ENCODE assay signal across 9 cellular contexts in genomic region chr19:35828694-35829301, GRCh38. TPM values are rescaled to one million over a fixed set of nuclear protein-coding genes. Genes with fewer than 3 reads are reported as not detected.
DNase-seq lines count a peak whose midpoint lies in the region; ATAC-seq and TF ChIP-seq lines count a peak whose summit lies in the region.
"Had no signal": no experiment of that assay in that cellular context is flagged by ENCODE, and none has a peak within 500 bp of the region (broad histone marks: within the 10 kb centered on the region; RNA-seq: fewer than 3 reads in every experiment).

No MANE protein-coding gene starts in this region.

- H3K4me3 Mint-ChIP-seq in HFFc6 = no peak overlapping the region
- H3K4me3 Mint-ChIP-seq: IgD-negative memory B cell had no signal

- H3K27me3 ChIP-seq in right lobe of liver (no peaks in the 10 kb centered on the region), stomach (peaks cover 0 to 85% (median 15%) of the 10 kb centered on the region in 3 donors), esophagus muscularis mucosa (peaks cover 0 to 86% (median 6%) of the 10 kb centered on the region in 4 donors)

- no peak overlapping the region for H3K4me3 ChIP-seq in right lobe of liver
- H3K4me3 ChIP-seq in stomach = no peak overlapping the region
- no peak overlapping the region for H3K4me3 ChIP-seq in esophagus muscularis mucosa

- H3K27ac ChIP-seq in right lobe of liver (no peak overlapping the region), stomach (no peak overlapping the region), esophagus muscularis mucosa (replicated peaks in 1 of 4) (no peak overlapping the region)

- no peak for TF ChIP-seq EP300 in stomach (IDR thresholded peaks at IDR 0.05)
- TF ChIP-seq EP300 in esophagus muscularis mucosa (IDR thresholded peaks at IDR 0.05) = no peak

- TF ChIP-seq CTCF in HFFc6 (IDR thresholded peaks at IDR 0.05) (no peak), right lobe of liver (IDR thresholded peaks at IDR 0.05) (no peak), stomach (IDR thresholded peaks at IDR 0.05) (no peak), esophagus muscularis mucosa (IDR thresholded peaks at IDR 0.05) (no peak)

- H3K4me1 ChIP-seq in right lobe of liver = no peaks in the 10 kb centered on the region
- no peaks in the 10 kb centered on the region for H3K4me1 ChIP-seq in stomach
- H3K4me1 ChIP-seq in esophagus muscularis mucosa = no peaks in the 10 kb centered on the region

- no peaks in the 10 kb centered on the region for H3K9me3 ChIP-seq in right lobe of liver
- no peaks in the 10 kb centered on the region for H3K9me3 ChIP-seq in stomach
- H3K9me3 ChIP-seq in esophagus muscularis mucosa = no peaks in the 10 kb centered on the region

- DNase-seq in HFFc6 (peak; percentile 27), T1000 (lab: John Stamatoyannopoulos, UW) (peak; percentile 28), cerebellar cortex (ENCODE audit: low spot score) (peak; percentile 28), right lobe of liver (peak in 2 of 3 donors; percentile 67), stomach (peak; percentile 60), esophagus muscularis mucosa (ENCODE audit: extremely low spot score) (no peak)

- no peaks in the 10 kb centered on the region for H3K36me3 Mint-ChIP-seq in HFFc6 (ENCODE audit: low read depth)
- H3K36me3 Mint-ChIP-seq: IgD-negative memory B cell had no signal

- intact Hi-C loops in right lobe of liver (cut with DNase I) (loop anchor here in 1 of 2 donors (10.0 kb wide), 1 partner anchor 134 kb away; no protein-coding TSS in a partner anchor), stomach (cut with DNase I; ENCODE audit: low total_unique reads) (no loop called here), esophagus muscularis mucosa (cut with DNase I) (no loop called here)

- peak; percentile 54 to 80 (median 71) for ATAC-seq in right lobe of liver
- ATAC-seq in HG02623 (IDR thresholded peaks at IDR 0.05; ENCODE audit: unreplicated experiment) = no peak
- no peak for ATAC-seq in GM21360 (IDR thresholded peaks at IDR 0.05; ENCODE audit: unreplicated experiment)

- TF ChIP-seq POLR2A in right lobe of liver (IDR thresholded peaks at IDR 0.05) (no peak), stomach (IDR thresholded peaks at IDR 0.05) (no peak), esophagus muscularis mucosa (IDR thresholded peaks at IDR 0.05; ENCODE audit: low read depth) (no peak)

- no peaks in the 10 kb centered on the region for H3K9me3 Mint-ChIP-seq in HFFc6

- H3K4me1 Mint-ChIP-seq in HFFc6 (ENCODE audit: low read depth) = no peaks in the 10 kb centered on the region
- H3K4me1 Mint-ChIP-seq: IgD-negative memory B cell had no signal

- WGBS in right lobe of liver (ENCODE audit: insufficient coverage, low coverage, low lambda C conversion rate, missing lambda C conversion rate) = 12% methylated on average over 11 of the region's 12 CpGs
- WGBS in stomach, 5 donors = 9 to 18% (median 12%) methylated on average over 12 of the region's 12 CpGs
- WGBS in esophagus muscularis mucosa = 7% methylated on average over 9 of the region's 12 CpGs

- peaks cover 14% of the 10 kb centered on the region for H3K27me3 Mint-ChIP-seq in HFFc6 (ENCODE audit: insufficient read depth)

- no peak overlapping the region for H3K27ac Mint-ChIP-seq in HFFc6
- H3K27ac Mint-ChIP-seq: IgD-negative memory B cell had no signal

- no peaks in the 10 kb centered on the region for H3K36me3 ChIP-seq in right lobe of liver
- H3K36me3 ChIP-seq in stomach = no peaks in the 10 kb centered on the region
- no peaks in the 10 kb centered on the region for H3K36me3 ChIP-seq in esophagus muscularis mucosa

RNA-seq across cellular contexts. Expression of gene PRODH2, which starts 16.2 kb away (rescaled TPM):
- not detected for total RNA-seq in HFFc6 (2021; fragmentation: NEBNext Ultra II Directional; extraction: Animal tissue kit (Norgen Biotek cat#: 25700))
- total RNA-seq in right lobe of liver = 100 to 1,000 TPM in 4 of 6 experiments, 10 to 100 TPM in 2; 60.3 to 281 (median 134) TPM
- total RNA-seq in stomach = not detected
- under 1 TPM in 1 of 3 donors, not detected in 2; 0.23 TPM for polyA plus RNA-seq in stomach
- not detected for total RNA-seq in esophagus muscularis mucosa
- polyA plus RNA-seq: IgD-negative memory B cell had no signal

RNA-seq across cellular contexts. Expression of gene NPHS1, which starts 23.5 kb away (rescaled TPM):
- not detected for total RNA-seq in HFFc6 (2021; fragmentation: NEBNext Ultra II Directional; extraction: Animal tissue kit (Norgen Biotek cat#: 25700))
- total RNA-seq in right lobe of liver = not detected
- 10 to 100 TPM in 1 of 5 donors, 1 to 10 TPM in 1, under 1 TPM in 1, not detected in 2; 0.37 to 17.9 (median 5.4) TPM for total RNA-seq in stomach
- under 1 TPM; 0.10 to 0.61 (median 0.25) TPM for polyA plus RNA-seq in stomach
- not detected for total RNA-seq in esophagus muscularis mucosa
- polyA plus RNA-seq: IgD-negative memory B cell had no signal

RNA-seq across cellular contexts. Expression of gene KIRREL2, which starts 27.9 kb away (rescaled TPM):
- total RNA-seq in HFFc6 (2021; fragmentation: NEBNext Ultra II Directional; extraction: Animal tissue kit (Norgen Biotek cat#: 25700)) = under 1 TPM in 1 of 6 experiments, not detected in 5; 0.07 TPM
- total RNA-seq in right lobe of liver (not detected), stomach (under 1 TPM in 2 of 5 donors, not detected in 3; 0.43 to 0.73 TPM), esophagus muscularis mucosa (not detected)
- under 1 TPM in 2 of 3 donors, not detected in 1; 0.56 to 0.65 TPM for polyA plus RNA-seq in stomach
- polyA plus RNA-seq: IgD-negative memory B cell had no signal

RNA-seq across cellular contexts. Expression of gene APLP1, which starts 39.6 kb away (rescaled TPM):
- total RNA-seq in HFFc6 (2021; fragmentation: NEBNext Ultra II Directional; extraction: Animal tissue kit (Norgen Biotek cat#: 25700)) = 10 to 100 TPM; 24.3 to 39.7 (median 38.1) TPM
- 1 to 10 TPM in 1 of 6 experiments, under 1 TPM in 2, not detected in 3; 0.27 to 1.5 (median 0.37) TPM for total RNA-seq in right lobe of liver
- total RNA-seq in stomach = 10 to 100 TPM in 4 of 5 donors, 1 to 10 TPM in 1; 5.3 to 76.5 (median 18.8) TPM
- polyA plus RNA-seq in stomach = 10 to 100 TPM; 12.5 to 31.3 (median 18.1) TPM
- 10 to 100 TPM in 2 of 4 donors, 1 to 10 TPM in 2; 4.6 to 14.6 (median 8.8) TPM for total RNA-seq in esophagus muscularis mucosa
- polyA plus RNA-seq: IgD-negative memory B cell had no signal

RNA-seq across cellular contexts. Expression of gene ARHGAP33, which starts 53.4 kb away (rescaled TPM):
- total RNA-seq in HFFc6 (2021; fragmentation: NEBNext Ultra II Directional; extraction: Animal tissue kit (Norgen Biotek cat#: 25700)) = 10 to 100 TPM in 1 of 6 experiments, 1 to 10 TPM in 5; 5.4 to 11.0 (median 8.8) TPM
- total RNA-seq in right lobe of liver (1 to 10 TPM in 5 of 6 experiments, under 1 TPM in 1; 0.37 to 5.2 (median 3.1) TPM), stomach (10 to 100 TPM in 4 of 5 donors, 1 to 10 TPM in 1; 5.1 to 73.6 (median 25.4) TPM), esophagus muscularis mucosa (10 to 100 TPM in 2 of 4 donors, 1 to 10 TPM in 2; 3.3 to 11.2 (median 7.7) TPM)
- 1 to 10 TPM; 1.4 to 8.0 (median 6.9) TPM for polyA plus RNA-seq in stomach
- polyA plus RNA-seq: IgD-negative memory B cell had no signal

Comparison
In these comparisons a context has a peak if more than half of its experiments do, and no peak if none do; other contexts are left out.
1. ATAC-seq: peak in right lobe of liver (4 of 4); none in HG02623 (single experiment) and GM21360 (single experiment).
2. RNA of gene PRODH2, which starts 16.2 kb away (total RNA-seq): 60.3 to 281 TPM in right lobe of liver; not detected in HFFc6, not detected in stomach and not detected in esophagus muscularis mucosa; every median in the first group is over 10 times any median in the second.